ENCODE assay signal across 15 cellular contexts in the genomic region with DNA sequence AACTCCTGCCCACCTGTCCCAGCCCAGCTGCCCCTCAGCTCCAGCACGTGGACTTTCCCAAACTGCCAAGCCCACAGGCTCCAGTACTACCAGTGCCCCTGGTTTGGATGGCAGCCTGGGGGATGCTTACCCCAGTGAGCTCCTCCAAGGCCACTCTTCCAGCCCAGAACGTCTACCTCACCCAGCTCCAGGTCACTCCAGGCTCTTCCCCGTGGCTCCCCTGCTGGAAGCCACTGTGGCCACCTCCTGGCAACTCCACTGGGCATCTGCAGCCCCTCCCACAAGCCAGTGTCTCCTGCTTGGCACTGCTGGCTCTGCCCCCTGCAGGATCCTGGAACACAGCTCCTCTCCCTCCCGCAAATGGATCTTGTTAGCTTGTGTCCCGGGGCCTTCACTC. TPM values are rescaled to one million over a fixed set of nuclear protein-coding genes. Genes with fewer than 3 reads are reported as not detected.
DNase-seq lines count a peak whose midpoint lies in the region; ATAC-seq and TF ChIP-seq lines count a peak whose summit lies in the region.
"Had no signal": no experiment of that assay in that cellular context is flagged by ENCODE, and none has a peak within 500 bp of the region (broad histone marks: within the 10 kb centered on the region; RNA-seq: fewer than 3 reads in every experiment).

No MANE protein-coding gene starts in this region.

- H3K9me3 ChIP-seq in heart right ventricle (no peaks in the 10 kb centered on the region), right cardiac atrium (ENCODE audit: control insufficient read depth, low read length) (no peaks in the 10 kb centered on the region)

- peak in 6 of 8 donors; percentile 8 to 71 (median 20) for ATAC-seq in heart right ventricle
- ATAC-seq in right cardiac atrium = no peak
- no peak for ATAC-seq in HG03135 (IDR thresholded peaks at IDR 0.05; ENCODE audit: unreplicated experiment)
- no peak for ATAC-seq in HG03565 (IDR thresholded peaks at IDR 0.05; ENCODE audit: unreplicated experiment)
- ATAC-seq: left lobe of liver; stimulated activated effector memory CD8-positive, alpha-beta T cell treated with anti-CD3 and anti-CD28 coated beads, Interleukin-12 subunit alpha, Interleukin-12 subunit beta, amount 100 ng/mL, for 72 hours had no signal

- H3K27ac ChIP-seq in heart right ventricle = peak overlapping the region in 3 of 10 donors; percentile 22 to 80 (median 58)
- no peak overlapping the region for H3K27ac ChIP-seq in right cardiac atrium (ENCODE audit: low read length)
- H3K27ac ChIP-seq: dorsolateral prefrontal cortex had no signal

- H3K27me3 ChIP-seq in heart right ventricle (peaks cover 0 to 5% (median 0%) of the 10 kb centered on the region in 7 donors), right cardiac atrium (ENCODE audit: control insufficient read depth, insufficient read depth) (no peaks in the 10 kb centered on the region), kidney epithelial cell (ENCODE audit: control insufficient read depth, insufficient read depth, low read length) (no peaks in the 10 kb centered on the region)

- no peak for DNase-seq in heart right ventricle
- DNase-seq in right cardiac atrium = no peak
- peak; percentile 73 for DNase-seq in SK-MEL-5 (ENCODE audit: low read depth, low spot score)
- DNase-seq in kidney epithelial cell (ENCODE audit: low read depth) = no peak
- no peak for DNase-seq in NCI-H510A treated with DMSO at 0.1 percent for 48 hours (lab: John Stamatoyannopoulos, UW)
- no peak for DNase-seq in GM13977 (ENCODE audit: low spot score)
- DNase-seq: activated CD8-positive, alpha-beta memory T cell treated with anti-CD3 and anti-CD28 coated beads, Interleukin-2, amount 50 U/mL, for 48 hours; foreskin melanocyte; stimulated activated CD4-positive, alpha-beta T cell treated with anti-CD3 and anti-CD28 coated beads, Interleukin-1b, Interleukin-23, amount 100 ng/mL, for 48 hours had no signal

- H3K4me1 ChIP-seq in heart right ventricle = peaks cover 0 to 42% (median 3%) of the 10 kb centered on the region in 9 donors
- H3K4me1 ChIP-seq in right cardiac atrium (ENCODE audit: control insufficient read depth, insufficient read depth, low read length) = no peaks in the 10 kb centered on the region

- H3K36me3 ChIP-seq in heart right ventricle (no peaks in the 10 kb centered on the region), kidney epithelial cell (ENCODE audit: control insufficient read depth, insufficient read depth, low read length) (no peaks in the 10 kb centered on the region)

- peak in 2 of 9 donors; percentile 16 to 33 for TF ChIP-seq CTCF in heart right ventricle (IDR thresholded peaks at IDR 0.05)
- peak; percentile 30 for TF ChIP-seq CTCF in kidney epithelial cell (IDR thresholded peaks at IDR 0.05; ENCODE audit: insufficient read depth, low read length, poor library complexity, severe bottlenecking)
- TF ChIP-seq CTCF in GM13977 (IDR thresholded peaks at IDR 0.05; ENCODE audit: extremely low read depth, insufficient read depth, missing control alignments) = no peak

- 69 to 82% methylated on average over 5 of the region's 5 CpGs for WGBS in heart right ventricle, 2 donors
- 76% methylated on average over 5 of the region's 5 CpGs for WGBS in right cardiac atrium

- intact Hi-C loops in heart right ventricle (cut with DNase I) = no loop called here
- intact Hi-C loops in right cardiac atrium (cut with DNase I) = no loop called here

- in situ Hi-C loops in SK-MEL-5 (cut with HindIII; ENCODE audit: low pct_unique_long_range_greater_than_20kb, low sequenced_read_pairs) (no loop called here), GM13977 (cut with MboI; ENCODE audit: low pct_unique_long_range_greater_than_20kb, low sequenced_read_pairs, unreplicated experiment) (no loop called here)

- no peak overlapping the region for H3K4me3 ChIP-seq in heart right ventricle
- no peak overlapping the region for H3K4me3 ChIP-seq in right cardiac atrium (ENCODE audit: low read length)
- no peak overlapping the region for H3K4me3 ChIP-seq in kidney epithelial cell (ENCODE audit: low read depth, low read length)
- H3K4me3 ChIP-seq: dorsolateral prefrontal cortex had no signal

RNA-seq across cellular contexts. Expression of gene LMO1, which starts 29.3 kb away (rescaled TPM):
- total RNA-seq in heart right ventricle (1 to 10 TPM in 8 of 10 donors, under 1 TPM in 2; 0.61 to 6.6 (median 2.4) TPM), right cardiac atrium (under 1 TPM in 1 of 4 donors, not detected in 3; 0.51 TPM), kidney epithelial cell (0.50 and 0.75 TPM in 2 replicates)
- polyA plus RNA-seq in heart right ventricle (1 to 10 TPM in 1 of 2 donors, under 1 TPM in 1; 0.55 to 4.0 TPM), right cardiac atrium (0.34 TPM)
- total RNA-seq in SK-MEL-5 (2014; rRNA removed; shearing (Covaris generic)) = 0.29 TPM in 1 of 2 replicates, not detected in the other
- 0.31 and 0.47 TPM in 2 replicates for polyA plus RNA-seq in SK-MEL-5 (2015; cell fraction: cytosol; rRNA removed)
- polyA plus RNA-seq in SK-MEL-5 (2015; cell fraction: nucleus; rRNA removed) = 0.39 and 2.2 TPM in 2 replicates
- total RNA-seq: left lobe of liver, RPMI7951 had no signal

Comparison
In these comparisons a context has a peak if more than half of its experiments do, and no peak if none do; other contexts are left out.
1. ATAC-seq: peak in heart right ventricle (6 of 8); none in right cardiac atrium (0 of 2), HG03135 (single experiment) and HG03565 (single experiment).